8 cellular contexts compared by ENCODE assay signal in the genomic region with DNA sequence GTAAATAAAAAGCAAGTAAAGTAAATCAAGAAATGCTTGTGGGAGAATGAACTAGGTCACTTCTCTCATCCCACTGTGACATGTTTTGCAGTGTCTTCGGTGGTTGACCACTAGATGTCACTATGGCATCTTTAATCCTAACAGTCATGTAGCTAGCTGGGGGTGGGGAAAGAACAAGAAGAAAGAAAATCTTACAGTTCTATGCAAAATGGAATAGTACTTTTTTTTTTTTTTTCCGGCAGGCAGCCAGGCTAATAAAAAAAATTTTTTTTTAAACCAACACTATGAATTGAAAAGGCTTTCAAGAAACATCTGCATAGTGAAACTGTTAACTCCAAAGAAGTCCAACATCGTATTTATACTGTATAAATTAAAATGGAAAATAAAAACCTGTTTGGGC. TPM values are rescaled to one million over a fixed set of nuclear protein-coding genes. Genes with fewer than 3 reads are reported as not detected.
DNase-seq lines count a peak whose midpoint lies in the region; ATAC-seq and TF ChIP-seq lines count a peak whose summit lies in the region.

No MANE protein-coding gene starts in this region.

- H3K27me3 ChIP-seq in PC-3 (ENCODE audit: low read length) (no peaks in the 10 kb centered on the region), breast epithelium (no peaks in the 10 kb centered on the region)

- CTCF ChIA-PET in PC-3 (lab: Charles Lee): interaction anchor here (0.5 to 1.0 kb wide), 13 partner anchors 33 to 1127 kb away, joined by 3 to 16 read pairs (median 4); no protein-coding TSS in a partner anchor

- H3K36me3 ChIP-seq in PC-3 (ENCODE audit: low read depth, low read length): no peaks in the 10 kb centered on the region
- H3K36me3 ChIP-seq in breast epithelium: no peaks in the 10 kb centered on the region

- DNase-seq in activated naive CD4-positive, alpha-beta T cell treated with Interleukin-2 at 50 U/mL for 16 hours: peak; percentile 11
- DNase-seq in activated naive CD4-positive, alpha-beta T cell treated with anti-CD3 and anti-CD28 coated beads, Interleukin-2, amount 50 U/mL, for 16 hours: no peak
- DNase-seq in HuH-7 (ENCODE audit: low spot score) (peak; percentile 32), PC-3 (peak; percentile 97), breast epithelium (ENCODE audit: low spot score in 2 of 2) (peak in 1 of 2 donors; percentile 40), iPS-NIHi7 (ENCODE audit: extremely low spot score) (peak; percentile 79), smooth muscle cell of the brain vasculature (ENCODE audit: low read depth, low spot score) (peak; percentile 80)

- TF ChIP-seq POLR2A in breast epithelium (IDR thresholded peaks at IDR 0.05): no peak

- H3K9ac ChIP-seq in PC-3 (ENCODE audit: low read length): no peak overlapping the region

- H3K4me2 ChIP-seq in PC-3 (ENCODE audit: low read length): peak overlapping the region; percentile 1; the same call in 1 of the 2 replicates

- intact Hi-C loops in PC-3 (cut with micrococcal nuclease): loop anchor here (1.0 to 10.0 kb wide), 11 partner anchors 148 to 1426 kb away; partner anchors contain the start of gene ARID5B
- intact Hi-C loops in breast epithelium (cut with DNase I; ENCODE audit: low total_unique reads): no loop called here

- peaks cover 6% of the 10 kb centered on the region; the same call in 1 of the 2 replicates for H3K4me1 ChIP-seq in PC-3 (ENCODE audit: insufficient read depth, low read length)
- no peaks in the 10 kb centered on the region for H3K4me1 ChIP-seq in breast epithelium

- H3K4me3 ChIP-seq in PC-3 (ENCODE audit: low read length) (no peak overlapping the region), breast epithelium (no peak overlapping the region)

- H3K9me3 ChIP-seq in PC-3 (ENCODE audit: low read length) (no peaks in the 10 kb centered on the region), breast epithelium (no peaks in the 10 kb centered on the region)

- no peaks in the 10 kb centered on the region for H3K9me2 ChIP-seq in PC-3 (replicated peaks; ENCODE audit: low read length)

- no TSS peak for BruUV-seq in PC-3 (replicated peaks; lab: Mats Ljungman, UMichigan)

- POLR2A ChIA-PET in PC-3 (lab: Charles Lee; ENCODE audit: unreplicated experiment): no interaction called here

- no peak overlapping the region for H3K27ac ChIP-seq in PC-3 (ENCODE audit: low read length)
- no peak overlapping the region for H3K27ac ChIP-seq in breast epithelium

- ATAC-seq in GM21529 (IDR thresholded peaks at IDR 0.05; ENCODE audit: unreplicated experiment) (peak; percentile 87), PC-3 (peak; percentile 93)

- H4K20me1 ChIP-seq in PC-3 (ENCODE audit: low read length): no peaks in the 10 kb centered on the region

- H2AFZ ChIP-seq in PC-3 (ENCODE audit: low read length): no peak overlapping the region

- TF ChIP-seq CTCF in PC-3 (conservative IDR thresholded peaks at IDR 0.05; ENCODE audit: low read depth, low read length) (peak; percentile 100), breast epithelium (IDR thresholded peaks at IDR 0.05) (peak; percentile 34 to 90 (median 84))

- H3F3A ChIP-seq in PC-3 (ENCODE audit: low read length, unreplicated experiment): no peaks in the 10 kb centered on the region

- no peaks in the 10 kb centered on the region for H3K79me2 ChIP-seq in PC-3 (ENCODE audit: low read length)

RNA-seq across cellular contexts. Expression of gene CDK1, which starts 38.3 kb away (rescaled TPM):
- total RNA-seq in PC-3 (2014; rRNA removed): 166 and 202 TPM in 2 replicates
- 1 to 10 TPM in 2 of 3 donors, under 1 TPM in 1; 0.98 to 5.0 (median 2.2) TPM for total RNA-seq in breast epithelium

Comparison
In these comparisons a context has a peak if more than half of its experiments do, and no peak if none do; other contexts are left out.
1. RNA of gene CDK1, which starts 38.3 kb away (total RNA-seq): 166 to 202 TPM in PC-3; 0.98 to 5.0 TPM in breast epithelium; every median in the first group is over 10 times any median in the second.